In genomic region chr12:113934946-113935345, GRCh38 we compare ENCODE assay signal across 24 cellular contexts. TPM values are rescaled to one million over a fixed set of nuclear protein-coding genes. Genes with fewer than 3 reads are reported as not detected.
DNase-seq lines count a peak whose midpoint lies in the region; ATAC-seq and TF ChIP-seq lines count a peak whose summit lies in the region.
"Had no signal": no experiment of that assay in that cellular context is flagged by ENCODE, and none has a peak within 500 bp of the region (broad histone marks: within the 10 kb centered on the region; RNA-seq: fewer than 3 reads in every experiment).

No MANE protein-coding gene starts in this region.

- no peaks in the 10 kb centered on the region; a peak in 1 of 5 replicates for H3K9me3 Mint-ChIP-seq in H9
- no peaks in the 10 kb centered on the region for H3K9me3 Mint-ChIP-seq in stimulated activated memory B cell treated with anti-CD40 and anti-IgM and Interleukin-4, amounts not matched to agents 10 μg/mL and 1 μg/mL and 100 μg/mL, for 72 hours
- H3K9me3 Mint-ChIP-seq: CD8-positive, alpha-beta T cell had no signal

- no peak overlapping the region for H4K5ac ChIP-seq in H9 (ENCODE audit: insufficient read length, low read depth, low read length)

- peaks cover 5 to 48% of the 10 kb centered on the region in 2 experiments for H3K4me1 Mint-ChIP-seq in H9
- no peaks in the 10 kb centered on the region for H3K4me1 Mint-ChIP-seq in stimulated activated memory B cell treated with anti-CD40 and anti-IgM and Interleukin-4, amounts not matched to agents 10 μg/mL and 1 μg/mL and 100 μg/mL, for 72 hours
- H3K4me1 Mint-ChIP-seq: B cell had no signal

- TF ChIP-seq CTCF in H9 (conservative IDR thresholded peaks at IDR 0.05) = no peak

- H2BK12ac ChIP-seq in H9 (ENCODE audit: insufficient read length, low read depth, low read length) (no peak overlapping the region), neuronal stem cell (ENCODE audit: low read length) (no peak overlapping the region)

- H3K18ac ChIP-seq in H9 (ENCODE audit: insufficient read length, low read depth, low read length) = no peak overlapping the region
- H3K18ac ChIP-seq in neuronal stem cell (ENCODE audit: low read length) = no peak overlapping the region

- no peaks in the 10 kb centered on the region for H4K20me1 ChIP-seq in H9 (ENCODE audit: control insufficient read depth, insufficient read depth, insufficient read length)

- WGBS in H9 (ENCODE audit: extremely low coverage, insufficient read length, low lambda C conversion rate) = no CpG with 5 or more reads among the region's 9 CpGs
- 90 to 92% methylated on average over 8 of the region's 9 CpGs for WGBS in ectodermal cell, 2 experiments
- WGBS in neuronal stem cell (ENCODE audit: extremely low coverage in 2 of 2, insufficient read length in 2 of 2, insufficient replicate concordance in 1 of 2), 2 donors = no CpG with 5 or more reads among the region's 9 CpGs

- DNase-seq in H9 = no peak
- peak; percentile 69 to 87 for DNase-seq in SJSA1 (ENCODE audit: low read depth in 1 of 2, low spot score in 2 of 2)
- DNase-seq in neuronal stem cell (ENCODE audit: low spot score) = no peak
- no peak for DNase-seq in 8988T
- no peak for DNase-seq in NCI-H1417 treated with DMSO at 0.1 percent for 48 hours (lab: John Stamatoyannopoulos, UW)
- DNase-seq: CD8-positive, alpha-beta T cell; DMS 273 treated with DMSO at 0.1 percent for 48 hours; DMS79; EL; GDM1; IMR-90; KG1; MM.1S; NCI-H1694; NCI-H2029 treated with DMSO at 0.1 percent for 48 hours; NCI-H446 treated with DMSO at 0.1 percent for 48 hours; NCI-H526; PC-9 had no signal

- no peaks in the 10 kb centered on the region for H3K79me2 ChIP-seq in H9 (ENCODE audit: insufficient read depth, low read length)

- H3K4me3 ChIP-seq in SJSA1 = no peak overlapping the region
- no peak overlapping the region for H3K4me3 ChIP-seq in ectodermal cell (ENCODE audit: insufficient read depth, low read depth, low read length)
- no peak overlapping the region for H3K4me3 ChIP-seq in neuronal stem cell (ENCODE audit: low read length in 2 of 2)
- H3K4me3 ChIP-seq: PC-9 had no signal

- no peaks in the 10 kb centered on the region for H3K4me1 ChIP-seq in H9 (ENCODE audit: insufficient read depth, low read length)
- no peaks in the 10 kb centered on the region for H3K4me1 ChIP-seq in SJSA1 (replicated peaks)
- H3K4me1 ChIP-seq in ectodermal cell (ENCODE audit: control insufficient read depth, insufficient read depth, low read length) = peaks cover 24% of the 10 kb centered on the region
- H3K4me1 ChIP-seq in neuronal stem cell (ENCODE audit: control insufficient read depth in 2 of 2, insufficient read depth in 1 of 2, low read depth in 1 of 2, low read length in 2 of 2) = peaks cover 20% of the 10 kb centered on the region in 2 donors

- H3K4me2 ChIP-seq in H9 (ENCODE audit: insufficient read depth, insufficient read length, low read length) (no peak overlapping the region), neuronal stem cell (ENCODE audit: insufficient read depth, low read length, poor library complexity, severe bottlenecking) (no peak overlapping the region)
- H3K4me2 ChIP-seq: PC-9 had no signal

- no peak overlapping the region for H3K56ac ChIP-seq in H9 (ENCODE audit: insufficient read length, low read depth, low read length)

- no peak overlapping the region for H4K8ac ChIP-seq in H9 (replicated peaks; ENCODE audit: insufficient read length, low read depth, low read length)
- no peak overlapping the region for H4K8ac ChIP-seq in neuronal stem cell (ENCODE audit: low read depth, low read length)

- no peaks in the 10 kb centered on the region for H3K9me3 ChIP-seq in H9 (ENCODE audit: control insufficient read depth, low read depth, low read length)
- H3K9me3 ChIP-seq in SJSA1 (replicated peaks) = no peaks in the 10 kb centered on the region
- no peaks in the 10 kb centered on the region for H3K9me3 ChIP-seq in ectodermal cell (ENCODE audit: control insufficient read depth, low read length)
- no peaks in the 10 kb centered on the region for H3K9me3 ChIP-seq in neuronal stem cell (replicated peaks in 1 of 2; ENCODE audit: control insufficient read depth in 2 of 2, insufficient read depth in 1 of 2, low read depth in 1 of 2, low read length in 2 of 2)

- H2AFZ ChIP-seq in H9 (ENCODE audit: low read length) = no peak overlapping the region
- H2AFZ ChIP-seq in neuronal stem cell (ENCODE audit: low read length) = no peak overlapping the region
- H2AFZ ChIP-seq: PC-9 had no signal

- H2BK15ac ChIP-seq in H9 (ENCODE audit: low read depth, low read length) (no peak overlapping the region), neuronal stem cell (ENCODE audit: low read length) (peak overlapping the region; percentile 13)

- H2BK120ac ChIP-seq in H9 (ENCODE audit: low read depth, low read length, poor library complexity, severe bottlenecking) (no peak overlapping the region), neuronal stem cell (ENCODE audit: low read depth, low read length) (no peak overlapping the region)

- H3K9ac ChIP-seq in H9 (ENCODE audit: extremely low read depth, insufficient read length, low read length) (no peak overlapping the region), neuronal stem cell (ENCODE audit: low read depth, low read length, poor library complexity) (no peak overlapping the region)

- peaks cover 16 to 55% (median 47%) of the 10 kb centered on the region in 3 experiments; a peak in 6 of 7 replicates for H3K36me3 Mint-ChIP-seq in H9 (ENCODE audit: insufficient read depth in 1 of 3, low read depth in 3 of 3)
- peaks cover 81% of the 10 kb centered on the region for H3K36me3 Mint-ChIP-seq in stimulated activated memory B cell treated with anti-CD40 and anti-IgM and Interleukin-4, amounts not matched to agents 10 μg/mL and 1 μg/mL and 100 μg/mL, for 72 hours

- H3K27ac ChIP-seq in H9 (ENCODE audit: insufficient read length, low read depth, low read length) (no peak overlapping the region), SJSA1 (no peak overlapping the region), ectodermal cell (ENCODE audit: insufficient read depth, low read depth, low read length, poor library complexity, severe bottlenecking) (peak overlapping the region; percentile 12), neuronal stem cell (replicated peaks; ENCODE audit: low read length) (no peak overlapping the region)
- H3K27ac ChIP-seq: C4-2B, PC-9 had no signal

- no peak overlapping the region for H3K23ac ChIP-seq in H9 (ENCODE audit: insufficient read length, low read depth, low read length)
- no peak overlapping the region for H3K23ac ChIP-seq in neuronal stem cell (ENCODE audit: low read depth, low read length, poor library complexity)

- no peak overlapping the region for H2BK20ac ChIP-seq in H9 (ENCODE audit: low read depth, low read length, poor library complexity, severe bottlenecking)

- no peak overlapping the region for H3K4me3 Mint-ChIP-seq in H9
- no peak overlapping the region for H3K4me3 Mint-ChIP-seq in stimulated activated memory B cell treated with anti-CD40 and anti-IgM and Interleukin-4, amounts not matched to agents 10 μg/mL and 1 μg/mL and 100 μg/mL, for 72 hours
- H3K4me3 Mint-ChIP-seq: B cell; CD8-positive, alpha-beta T cell had no signal

- H3K27ac Mint-ChIP-seq in H9 = peak overlapping the region in 2 of 3 experiments; percentile 7 to 92; a peak in 2 of 7 replicates
- no peak overlapping the region for H3K27ac Mint-ChIP-seq in stimulated activated memory B cell treated with anti-CD40 and anti-IgM and Interleukin-4, amounts not matched to agents 10 μg/mL and 1 μg/mL and 100 μg/mL, for 72 hours
- H3K27ac Mint-ChIP-seq: B cell; CD8-positive, alpha-beta T cell had no signal

- no peak overlapping the region for H3T11ph ChIP-seq in H9 (ENCODE audit: low read length)

- no peak overlapping the region for H3K4ac ChIP-seq in H9 (ENCODE audit: low read depth, low read length)
- H3K4ac ChIP-seq in neuronal stem cell (ENCODE audit: low read length) = no peak overlapping the region

- no peaks in the 10 kb centered on the region for H3K79me1 ChIP-seq in H9 (ENCODE audit: insufficient read depth, low read depth, low read length, poor library complexity, severe bottlenecking)
- no peaks in the 10 kb centered on the region for H3K79me1 ChIP-seq in neuronal stem cell (ENCODE audit: low read depth, low read length)

- H3K23me2 ChIP-seq in H9 (ENCODE audit: insufficient read length, low read depth, low read length, poor library complexity, severe bottlenecking) = no peaks in the 10 kb centered on the region

- H2AK5ac ChIP-seq in H9 (ENCODE audit: insufficient read length, low read length) = no peak overlapping the region
- no peak overlapping the region for H2AK5ac ChIP-seq in neuronal stem cell (ENCODE audit: low read depth, low read length)

- H3K27me3 Mint-ChIP-seq in H9 (ENCODE audit: low read depth) = no peaks in the 10 kb centered on the region
- H3K27me3 Mint-ChIP-seq in stimulated activated memory B cell treated with anti-CD40 and anti-IgM and Interleukin-4, amounts not matched to agents 10 μg/mL and 1 μg/mL and 100 μg/mL, for 72 hours = no peaks in the 10 kb centered on the region
- H3K27me3 Mint-ChIP-seq: B cell had no signal

- H3K36me3 ChIP-seq in SJSA1 (peaks cover 94% of the 10 kb centered on the region), ectodermal cell (ENCODE audit: control insufficient read depth, insufficient read depth, low read length) (peaks cover 10% of the 10 kb centered on the region), neuronal stem cell (replicated peaks in 1 of 2; ENCODE audit: control insufficient read depth in 2 of 2, insufficient read depth in 2 of 2, low read length in 2 of 2) (peaks cover 8 to 44% of the 10 kb centered on the region in 2 donors)

- H3K14ac ChIP-seq in H9 (ENCODE audit: insufficient read depth, low read length) (no peak overlapping the region), neuronal stem cell (ENCODE audit: low read length) (no peak overlapping the region)

- ATAC-seq in stimulated activated memory B cell treated with anti-CD40 and anti-IgM and Interleukin-4, amounts not matched to agents 10 μg/mL and 1 μg/mL and 100 μg/mL, for 72 hours = no peak
- ATAC-seq: CD8-positive, alpha-beta T cell; HCT116; Right ventricle myocardium inferior had no signal

- H4K91ac ChIP-seq in H9 (ENCODE audit: insufficient read length, low read depth, low read length) (no peak overlapping the region), neuronal stem cell (ENCODE audit: low read depth, low read length, poor library complexity) (no peak overlapping the region)

- H3K27me3 ChIP-seq in H9 (ENCODE audit: insufficient read depth, low read length) (no peaks in the 10 kb centered on the region), SJSA1 (replicated peaks) (no peaks in the 10 kb centered on the region), ectodermal cell (ENCODE audit: control insufficient read depth, insufficient read depth, low read length, poor library complexity, severe bottlenecking) (no peaks in the 10 kb centered on the region), neuronal stem cell (ENCODE audit: control insufficient read depth in 3 of 3, insufficient read depth in 3 of 3, low read depth in 1 of 3, low read length in 3 of 3) (no peaks in the 10 kb centered on the region)

- H2BK5ac ChIP-seq in H9 (ENCODE audit: insufficient read length, low read length) (no peak overlapping the region), neuronal stem cell (ENCODE audit: low read length) (no peak overlapping the region)

RNA-seq across cellular contexts. Expression of gene RBM19, which starts 31.2 kb away (rescaled TPM):
- 32.2 and 33.1 TPM in 2 replicates for total RNA-seq in H9 (2021)
- total RNA-seq in SJSA1 (2014; rRNA removed; shearing (Covaris generic)) = 271 and 433 TPM in 2 replicates
- 38.1 TPM for polyA plus RNA-seq in ectodermal cell (2013, experiment 1 of 4)
- polyA plus RNA-seq in ectodermal cell (2013, experiment 2 of 4) = 33.7 TPM
- 23.6 TPM for polyA plus RNA-seq in ectodermal cell (2013, experiment 3 of 4)
- 28.3 TPM for polyA plus RNA-seq in ectodermal cell (2013, experiment 4 of 4)
- polyA plus RNA-seq in neuronal stem cell (2013, experiment 1 of 2) = 11.9 TPM
- 11.5 TPM for polyA plus RNA-seq in neuronal stem cell (2013, experiment 2 of 2)

Comparison
In these comparisons a context has a peak if more than half of its experiments do, and no peak if none do; other contexts are left out.
1. DNase-seq: peak in SJSA1 (2 of 2); none in H9 (single experiment), neuronal stem cell (single experiment), 8988T (single experiment) and NCI-H1417 treated with DMSO at 0.1 percent for 48 hours (single experiment).